23 cellular contexts compared by ENCODE assay signal in the genomic region with DNA sequence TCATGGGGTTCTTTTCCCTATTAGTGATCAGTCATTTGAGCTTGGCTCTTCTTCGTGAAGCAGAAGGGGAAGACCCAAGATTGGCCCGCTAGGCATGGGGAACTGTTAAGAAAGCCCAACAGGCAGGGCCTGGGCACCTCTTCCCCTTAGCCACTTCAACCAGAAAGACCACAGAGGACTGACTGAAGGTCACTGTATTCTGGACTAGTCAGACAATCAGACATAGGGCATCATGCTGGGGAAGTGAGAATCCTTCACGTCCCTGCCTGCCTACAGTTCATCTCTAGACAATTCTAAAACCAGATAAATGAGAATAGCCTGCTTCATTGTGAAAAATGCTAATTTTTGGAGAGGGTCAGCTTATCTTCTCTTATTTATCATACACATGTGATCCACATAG.
"Had no signal": no experiment of that assay in that cellular context is flagged by ENCODE, and none has a peak within 500 bp of the region (broad histone marks: within the 10 kb centered on the region; RNA-seq: fewer than 3 reads in every experiment).

No MANE protein-coding gene starts in this region.

- H3K9me3 Mint-ChIP-seq: activated CD4-positive, alpha-beta memory T cell treated with anti-CD3 and anti-CD28 coated beads for 36 hours; activated CD4-positive, alpha-beta T cell treated with anti-CD3 and anti-CD28 coated beads, Interleukin-2, amount 10 ng/mL, durations not matched to agents 7 days and 5 days; activated naive CD4-positive, alpha-beta T cell treated with anti-CD3 and anti-CD28 coated beads for 36 hours; activated T-cell treated with anti-CD3 and anti-CD28 coated beads, Interleukin-2, amount 50 U/mL, for 4 hours had no signal

- H3K4me1 Mint-ChIP-seq: activated CD4-positive, alpha-beta T cell treated with anti-CD3 and anti-CD28 coated beads, Interleukin-2, amount 10 ng/mL, durations not matched to agents 7 days and 5 days; T-helper 17 cell had no signal

- ATAC-seq: activated T-cell treated with anti-CD3 and anti-CD28 coated beads, Interleukin-2, amount 50 U/mL, for 4 hours; PC-3; T-helper 17 cell had no signal

- H3K27ac Mint-ChIP-seq: activated CD4-positive, alpha-beta memory T cell treated with anti-CD3 and anti-CD28 coated beads for 36 hours; activated CD4-positive, alpha-beta T cell treated with anti-CD3 and anti-CD28 coated beads, Interleukin-2, amount 10 ng/mL, durations not matched to agents 7 days and 5 days; activated naive CD4-positive, alpha-beta T cell treated with anti-CD3 and anti-CD28 coated beads for 36 hours; activated naive CD8-positive, alpha-beta T cell; T-helper 17 cell had no signal

- H3K36me3 Mint-ChIP-seq: activated CD4-positive, alpha-beta memory T cell treated with anti-CD3 and anti-CD28 coated beads for 36 hours; activated naive CD8-positive, alpha-beta T cell had no signal

- H3K27me3 Mint-ChIP-seq: activated CD4-positive, alpha-beta memory T cell treated with anti-CD3 and anti-CD28 coated beads for 36 hours had no signal

- H3K4me3 Mint-ChIP-seq: activated CD4-positive, alpha-beta memory T cell treated with anti-CD3 and anti-CD28 coated beads for 36 hours; activated CD4-positive, alpha-beta T cell treated with anti-CD3 and anti-CD28 coated beads, Interleukin-2, amount 10 ng/mL, durations not matched to agents 7 days and 5 days; activated naive CD4-positive, alpha-beta T cell treated with anti-CD3 and anti-CD28 coated beads for 36 hours; activated naive CD8-positive, alpha-beta T cell; activated T-cell treated with anti-CD3 and anti-CD28 coated beads, Interleukin-2, amount 50 U/mL, for 4 hours; T-helper 17 cell had no signal

- DNase-seq: activated CD4-positive, alpha-beta memory T cell treated with anti-CD3 and anti-CD28 coated beads for 36 hours; activated CD4-positive, alpha-beta T cell treated with anti-CD3 and anti-CD28 coated beads, Interleukin-2, amount 10 ng/mL, durations not matched to agents 7 days and 5 days; activated CD4-positive, CD25-positive, alpha-beta regulatory T cell; activated CD8-positive, alpha-beta memory T cell treated with anti-CD3 and anti-CD28 coated beads for 24 hours; activated gamma-delta T cell; activated naive CD4-positive, alpha-beta T cell treated with anti-CD3 and anti-CD28 coated beads for 36 hours; activated T-cell treated with anti-CD3 and anti-CD28 coated beads, Interleukin-2, amount 50 U/mL, for 4 hours; adrenal gland; aorta; caudate nucleus; KG1; NCI-H1105; NCI-H1436; NCI-H1930; NCI-H2107; NCI-H2171 treated with DMSO at 0.1 percent for 48 hours; NCI-H226; NCI-H526; PC-3; SIG-M5; T-helper 17 cell; T-helper 9 cell had no signal
